ENCODE assay signal across 13 cellular contexts in genomic region chr17:69539781-69540319, GRCh38.
DNase-seq lines count a peak whose midpoint lies in the region; ATAC-seq and TF ChIP-seq lines count a peak whose summit lies in the region.
"Had no signal": no experiment of that assay in that cellular context is flagged by ENCODE, and none has a peak within 500 bp of the region (broad histone marks: within the 10 kb centered on the region; RNA-seq: fewer than 3 reads in every experiment).

No MANE protein-coding gene starts in this region.

- dilution Hi-C loops in IMR-90 (cut with HindIII; ENCODE audit: low sequenced_read_pairs, unreplicated experiment), result no loop called here

- H2BK15ac ChIP-seq in IMR-90 (ENCODE audit: low read depth, low read length), result peak overlapping the region; percentile 98; the same call in 2 of the 3 replicates

- peak overlapping the region; percentile 26 to 97 for H4K8ac ChIP-seq in IMR-90 (ENCODE audit: low read depth in 2 of 2, low read length in 2 of 2)

- no peak for TF ChIP-seq RAD21 in IMR-90 (IDR thresholded peaks at IDR 0.05; ENCODE audit: low read length)

- peak overlapping the region; percentile 91 for H3K14ac ChIP-seq in IMR-90 (replicated peaks; ENCODE audit: low read depth, low read length)

- H3K9me3 Mint-ChIP-seq in naive thymus-derived CD8-positive, alpha-beta T cell, result no peaks in the 10 kb centered on the region
- H3K9me3 Mint-ChIP-seq: activated CD4-positive, alpha-beta T cell treated with anti-CD3 and anti-CD28 coated beads, Interleukin-2, amount 10 ng/mL, durations not matched to agents 7 days and 5 days had no signal

- peak overlapping the region; percentile 99 for H2BK120ac ChIP-seq in IMR-90 (ENCODE audit: low read depth, low read length)

- H3K79me1 ChIP-seq in IMR-90 (ENCODE audit: low read depth in 1 of 2, low read length in 2 of 2), result no peaks in the 10 kb centered on the region

- DNase-seq in COLO668 (lab: John Stamatoyannopoulos, UW; ENCODE audit: unreplicated experiment), result peak; percentile 13
- DNase-seq in IMR-90, result peak; percentile 93
- peak; percentile 53 to 87 for DNase-seq in cardiac fibroblast (ENCODE audit: low read depth in 2 of 2)
- no peak for DNase-seq in Karpas-422
- no peak for DNase-seq in naive thymus-derived CD8-positive, alpha-beta T cell
- DNase-seq in activated CD8-positive, alpha-beta memory T cell treated with anti-CD3 and anti-CD28 coated beads, Interleukin-2, amount 50 U/mL, for 48 hours, result no peak
- no peak for DNase-seq in activated CD4-positive, alpha-beta T cell treated with anti-CD3 and anti-CD28 coated beads for 48 hours
- DNase-seq: activated CD4-positive, alpha-beta T cell treated with anti-CD3 and anti-CD28 coated beads, Interleukin-2, amount 10 ng/mL, durations not matched to agents 7 days and 5 days; anterior cingulate cortex; DND-41; posterior cingulate gyrus had no signal

- peak overlapping the region; percentile 99 for H2BK20ac ChIP-seq in IMR-90 (ENCODE audit: low read depth, low read length)

- no peaks in the 10 kb centered on the region for H3K36me3 ChIP-seq in IMR-90 (ENCODE audit: control insufficient read depth, insufficient read depth, low read length)
- no peaks in the 10 kb centered on the region for H3K36me3 ChIP-seq in mesodermal cell (ENCODE audit: control insufficient read depth, insufficient read depth, low read length)
- peaks cover 38% of the 10 kb centered on the region; the same call in 1 of the 2 replicates for H3K36me3 ChIP-seq in Karpas-422 (ENCODE audit: insufficient read depth, low read length)

- H3K56ac ChIP-seq in IMR-90 (ENCODE audit: extremely low read depth, insufficient read depth, low read length), result peak overlapping the region; percentile 95

- H2AFZ ChIP-seq in IMR-90 (replicated peaks; ENCODE audit: low read length, poor library complexity), result peak overlapping the region; percentile 86
- H2AFZ ChIP-seq in Karpas-422 (ENCODE audit: low read length), result no peak overlapping the region

- TF ChIP-seq CTCF in IMR-90 (conservative IDR thresholded peaks at IDR 0.05; ENCODE audit: low read depth, low read length) (no peak), cardiac fibroblast (IDR thresholded peaks at IDR 0.05; ENCODE audit: low read depth, low read length) (no peak)

- H4K91ac ChIP-seq in IMR-90 (ENCODE audit: insufficient read depth, low read depth, low read length), result peak overlapping the region; percentile 92

- POLR2A ChIA-PET in IMR-90 (lab: Charles Lee; ENCODE audit: unreplicated experiment), result interaction anchor here (0.5 to 0.7 kb wide), 3 partner anchors 31 to 1063 kb away, joined by 4 to 5 read pairs (median 4); no protein-coding TSS in a partner anchor
- POLR2A ChIA-PET in naive thymus-derived CD8-positive, alpha-beta T cell (lab: Charles Lee), result no interaction called here

- no peak overlapping the region for H3K27ac Mint-ChIP-seq in naive thymus-derived CD8-positive, alpha-beta T cell
- H3K27ac Mint-ChIP-seq: activated CD4-positive, alpha-beta T cell treated with anti-CD3 and anti-CD28 coated beads, Interleukin-2, amount 10 ng/mL, durations not matched to agents 7 days and 5 days had no signal

- no peaks in the 10 kb centered on the region for H3K27me3 Mint-ChIP-seq in naive thymus-derived CD8-positive, alpha-beta T cell
- H3K27me3 Mint-ChIP-seq: activated CD4-positive, alpha-beta T cell treated with anti-CD3 and anti-CD28 coated beads, Interleukin-2, amount 10 ng/mL, durations not matched to agents 7 days and 5 days had no signal

- H3K27me3 ChIP-seq in IMR-90 (ENCODE audit: control insufficient read depth, insufficient read depth, low read length) (no peaks in the 10 kb centered on the region), Karpas-422 (ENCODE audit: low read length) (no peaks in the 10 kb centered on the region)

- intact Hi-C loops in IMR-90 (cut with micrococcal nuclease), result no loop called here

- TF ChIP-seq POLR2A in IMR-90 (IDR thresholded peaks at IDR 0.05; ENCODE audit: low read depth, low read length), result no peak

- H3K4me2 ChIP-seq in IMR-90 (ENCODE audit: low read depth, low read length) (peak overlapping the region; percentile 94), Karpas-422 (ENCODE audit: low read depth, low read length, poor library complexity, severe bottlenecking) (no peak overlapping the region)

- H3K9ac ChIP-seq in IMR-90 (ENCODE audit: low read depth, low read length), result peak overlapping the region; percentile 70
- H3K9ac ChIP-seq in Karpas-422 (ENCODE audit: low read length), result no peak overlapping the region

- no peak overlapping the region for H2AK9ac ChIP-seq in IMR-90 (replicated peaks; ENCODE audit: low read depth, low read length, poor library complexity)

- in situ Hi-C loops in IMR-90 (cut with MboI; ENCODE audit: low sequenced_read_pairs), result no loop called here

- CTCF ChIA-PET in IMR-90 (lab: Yijun Ruan, JAX), result interaction anchor here (0.6 to 1.8 kb wide), 8 partner anchors 11 to 331 kb away, joined by 3 to 7 read pairs (median 5); no protein-coding TSS in a partner anchor

- peak overlapping the region; percentile 91 for H3K4ac ChIP-seq in IMR-90 (ENCODE audit: low read depth, low read length)

- no peaks in the 10 kb centered on the region for H4K20me1 ChIP-seq in IMR-90 (ENCODE audit: insufficient read depth, low read length)
- H4K20me1 ChIP-seq in Karpas-422 (ENCODE audit: insufficient read depth, low read depth, low read length), result no peaks in the 10 kb centered on the region

- H3K4me3 Mint-ChIP-seq in naive thymus-derived CD8-positive, alpha-beta T cell, result no peak overlapping the region
- H3K4me3 Mint-ChIP-seq: activated CD4-positive, alpha-beta T cell treated with anti-CD3 and anti-CD28 coated beads, Interleukin-2, amount 10 ng/mL, durations not matched to agents 7 days and 5 days had no signal

- WGBS in IMR-90 (ENCODE audit: extremely low coverage in 2 of 2, insufficient read length in 1 of 2), 2 experiments, result no CpG with 5 or more reads among the region's 4 CpGs
- WGBS in mesodermal cell (ENCODE audit: insufficient coverage in 2 of 2), 2 experiments, result 89 to 94% methylated on average over 1 to 3 of the region's 4 CpGs

- peaks cover 0 to under 1% (median 0%) of the 10 kb centered on the region in 4 donors for H3K4me1 Mint-ChIP-seq in naive thymus-derived CD8-positive, alpha-beta T cell
- H3K4me1 Mint-ChIP-seq: activated CD4-positive, alpha-beta T cell treated with anti-CD3 and anti-CD28 coated beads, Interleukin-2, amount 10 ng/mL, durations not matched to agents 7 days and 5 days had no signal

- H3K36me3 Mint-ChIP-seq in naive thymus-derived CD8-positive, alpha-beta T cell, result peaks cover 23 to 93% (median 66%) of the 10 kb centered on the region in 3 donors

- H3K27ac ChIP-seq in IMR-90 (ENCODE audit: insufficient read depth, low read length) (peak overlapping the region; percentile 98), mesodermal cell (ENCODE audit: low read depth, low read length, severe bottlenecking) (peak overlapping the region; percentile 89), Karpas-422 (ENCODE audit: low read length) (no peak overlapping the region)

- no peaks in the 10 kb centered on the region for H3K79me2 ChIP-seq in Karpas-422 (ENCODE audit: low read length)

- H3K18ac ChIP-seq in IMR-90 (ENCODE audit: low read depth, low read length), result peak overlapping the region; percentile 99

- H3K9me3 ChIP-seq in IMR-90 (ENCODE audit: control insufficient read depth, insufficient read depth, low read length), result no peaks in the 10 kb centered on the region
- no peaks in the 10 kb centered on the region for H3K9me3 ChIP-seq in mesodermal cell (ENCODE audit: control insufficient read depth, low read length)
- H3K9me3 ChIP-seq in Karpas-422 (ENCODE audit: low read length), result no peaks in the 10 kb centered on the region

- H3K4me3 ChIP-seq in IMR-90 (ENCODE audit: insufficient read depth, low read depth, low read length), result peak overlapping the region; percentile 25; the same call in 1 of the 2 replicates
- H3K4me3 ChIP-seq in cardiac fibroblast (replicated peaks in 1 of 2; ENCODE audit: low read depth in 2 of 2, low read length in 2 of 2), result no peak overlapping the region
- no peak overlapping the region for H3K4me3 ChIP-seq in mesodermal cell (ENCODE audit: extremely low read depth, insufficient read depth, low read length, poor library complexity, severe bottlenecking)
- H3K4me3 ChIP-seq in Karpas-422 (ENCODE audit: low read length), result no peak overlapping the region
- H3K4me3 ChIP-seq: K562 had no signal

- no peak overlapping the region for H2AK5ac ChIP-seq in IMR-90 (ENCODE audit: low read depth, low read length)

- peak; percentile 92 for ATAC-seq in IMR-90 (ENCODE audit: low read depth)
- no peak for ATAC-seq in naive thymus-derived CD8-positive, alpha-beta T cell
- ATAC-seq: K562 had no signal

- H3K4me1 ChIP-seq in IMR-90 (ENCODE audit: control insufficient read depth, insufficient read depth, low read length), result peaks cover 10% of the 10 kb centered on the region
- peaks cover 22% of the 10 kb centered on the region for H3K4me1 ChIP-seq in mesodermal cell (ENCODE audit: control insufficient read depth, insufficient read depth, low read length, poor library complexity, severe bottlenecking)
- no peaks in the 10 kb centered on the region for H3K4me1 ChIP-seq in Karpas-422 (ENCODE audit: low read length)

- no TSS peak for BruUV-seq in IMR-90 (replicated peaks; lab: Mats Ljungman, UMichigan)

- peak overlapping the region; percentile 99 for H4K5ac ChIP-seq in IMR-90 (ENCODE audit: low read depth, low read length)

- no peaks in the 10 kb centered on the region for H3K9me2 ChIP-seq in Karpas-422 (replicated peaks; ENCODE audit: insufficient read depth, low read length)

- peaks cover 7% of the 10 kb centered on the region for H3K9me1 ChIP-seq in IMR-90 (ENCODE audit: insufficient read depth, low read length)

- peak overlapping the region; percentile 95; the same call in 1 of the 2 replicates for H3K23ac ChIP-seq in IMR-90 (ENCODE audit: low read depth, low read length)

- peak overlapping the region; percentile 99 for H2BK5ac ChIP-seq in IMR-90 (ENCODE audit: low read depth, low read length, poor library complexity, severe bottlenecking)

TF ChIP-seq in IMR-90, 13 proteins besides CTCF, POLR2A, EP300 and RAD21:
- 0 out of 2 replicates have a peak, but pooled peaks have one; percentile 5 for TF ChIP-seq BHLHE40 (IDR thresholded peaks at IDR 0.05; ENCODE audit: low read depth, low read length)
- peak; percentile 38; the same call in 1 of the 2 replicates for TF ChIP-seq MAFK (IDR thresholded peaks at IDR 0.05; ENCODE audit: low read depth, low read length)
- TF ChIP-seq SMC3 (IDR thresholded peaks at IDR 0.05; ENCODE audit: low read depth, low read length), result no peak
- peak; percentile 86 for TF ChIP-seq FOS (IDR thresholded peaks at IDR 0.05; ENCODE audit: low read depth, low read length)

Comparison
In these comparisons a context has a peak if more than half of its experiments do, and no peak if none do; other contexts are left out.
1. DNase-seq: peak in COLO668 (single experiment), IMR-90 (single experiment) and cardiac fibroblast (2 of 2); none in Karpas-422 (single experiment), naive thymus-derived CD8-positive, alpha-beta T cell (0 of 10), activated CD8-positive, alpha-beta memory T cell treated with anti-CD3 and anti-CD28 coated beads, Interleukin-2, amount 50 U/mL, for 48 hours (single experiment) and activated CD4-positive, alpha-beta T cell treated with anti-CD3 and anti-CD28 coated beads for 48 hours (single experiment).